14 cellular contexts compared by ENCODE assay signal in genomic region chr21:35974801-35975200, GRCh38.
DNase-seq lines count a peak whose midpoint lies in the region; ATAC-seq, FAIRE-seq and TF ChIP-seq lines count a peak whose summit lies in the region.
"Had no signal": no experiment of that assay in that cellular context is flagged by ENCODE, and none has a peak within 500 bp of the region (broad histone marks: within the 10 kb centered on the region; RNA-seq: fewer than 3 reads in every experiment).

No MANE protein-coding gene starts in this region.

- DNase-seq in COLO668 (lab: John Stamatoyannopoulos, UW; ENCODE audit: unreplicated experiment) = peak; percentile 93
- peak; percentile 28 for DNase-seq in IMR-90
- peak; percentile 56 for DNase-seq in NCI-H510A treated with DMSO at 0.1 percent for 48 hours (lab: John Stamatoyannopoulos, UW)
- DNase-seq in epithelial cell of prostate (ENCODE audit: low read depth, low spot score) = peak; percentile 18
- no peak for DNase-seq in activated effector memory CD4-positive, alpha-beta T cell treated with anti-CD3 and anti-CD28 coated beads, Interleukin-2, amount 50 U/mL, for 16 hours
- no peak for DNase-seq in vagina (ENCODE audit: extremely low spot score in 2 of 2)
- DNase-seq in RCC 7860 (ENCODE audit: low spot score) = no peak
- DNase-seq: activated CD4-positive, alpha-beta memory T cell treated with anti-CD3 and anti-CD28 coated beads for 36 hours; GF-D8; mesenchymal stem cell; posterior cingulate gyrus; stimulated activated CD4-positive, alpha-beta T cell treated with anti-CD3 and anti-CD28 coated beads, Interleukin-2, amount 100 ng/mL, for 48 hours had no signal

- H3K18ac ChIP-seq in IMR-90 (ENCODE audit: low read depth, low read length) = no peak overlapping the region

- no peak overlapping the region for H2AK9ac ChIP-seq in IMR-90 (replicated peaks; ENCODE audit: low read depth, low read length, poor library complexity)

- intact Hi-C loops in IMR-90 (cut with micrococcal nuclease) = no loop called here
- intact Hi-C loops in vagina (cut with DNase I) = no loop called here

- FAIRE-seq in RCC 7860 (lab: Jason Lieb, UNC) = no peak

- H3K9me1 ChIP-seq in IMR-90 (ENCODE audit: insufficient read depth, low read length) = no peaks in the 10 kb centered on the region

- CTCF ChIA-PET in IMR-90 (lab: Yijun Ruan, JAX) = no interaction called here

- in situ Hi-C loops in IMR-90 (cut with MboI; ENCODE audit: low sequenced_read_pairs) = no loop called here

- no peak overlapping the region for H3K9ac ChIP-seq in IMR-90 (ENCODE audit: low read depth, low read length)

- POLR2A ChIA-PET in IMR-90 (lab: Charles Lee; ENCODE audit: unreplicated experiment) = no interaction called here

- dilution Hi-C loops in IMR-90 (cut with HindIII; ENCODE audit: low sequenced_read_pairs, unreplicated experiment) = no loop called here

- no peak overlapping the region for H2BK15ac ChIP-seq in IMR-90 (ENCODE audit: low read depth, low read length)

- no peak overlapping the region for H3K4me2 ChIP-seq in IMR-90 (ENCODE audit: low read depth, low read length)

- no peak overlapping the region for H3K23ac ChIP-seq in IMR-90 (ENCODE audit: low read depth, low read length)

- H3K56ac ChIP-seq in IMR-90 (ENCODE audit: extremely low read depth, insufficient read depth, low read length) = no peak overlapping the region

- H3K27ac ChIP-seq in IMR-90 (ENCODE audit: insufficient read depth, low read length) (no peak overlapping the region), epithelial cell of prostate (no peak overlapping the region), vagina (no peak overlapping the region)

- H4K20me1 ChIP-seq in IMR-90 (ENCODE audit: insufficient read depth, low read length) = no peaks in the 10 kb centered on the region

- no peak for TF ChIP-seq CTCF in IMR-90 (conservative IDR thresholded peaks at IDR 0.05; ENCODE audit: low read depth, low read length)
- no peak for TF ChIP-seq CTCF in vagina (IDR thresholded peaks at IDR 0.05)

- H3K4me1 ChIP-seq in IMR-90 (ENCODE audit: control insufficient read depth, insufficient read depth, low read length) = no peaks in the 10 kb centered on the region
- no peaks in the 10 kb centered on the region for H3K4me1 ChIP-seq in vagina

- no CpG with 5 or more reads among the region's 9 CpGs for WGBS in IMR-90 (ENCODE audit: extremely low coverage in 2 of 2, insufficient read length in 1 of 2), 2 experiments

- H3K14ac ChIP-seq in IMR-90 (replicated peaks; ENCODE audit: low read depth, low read length) = no peak overlapping the region

- ATAC-seq in IMR-90 (ENCODE audit: low read depth) (no peak), HG02623 (IDR thresholded peaks at IDR 0.05; ENCODE audit: unreplicated experiment) (no peak)
- ATAC-seq: stimulated activated memory B cell treated with anti-CD40 and anti-IgM and Interleukin-4, amounts not matched to agents 10 μg/mL and 1 μg/mL and 100 μg/mL, for 72 hours had no signal

- no peak overlapping the region for H3K4ac ChIP-seq in IMR-90 (ENCODE audit: low read depth, low read length)

- H2AFZ ChIP-seq in IMR-90 (replicated peaks; ENCODE audit: low read length, poor library complexity) = no peak overlapping the region

- TF ChIP-seq RAD21 in IMR-90 (IDR thresholded peaks at IDR 0.05; ENCODE audit: low read length) = no peak

- no peak overlapping the region for H2BK5ac ChIP-seq in IMR-90 (ENCODE audit: low read depth, low read length, poor library complexity, severe bottlenecking)

- H2BK120ac ChIP-seq in IMR-90 (ENCODE audit: low read depth, low read length) = no peak overlapping the region

- H4K91ac ChIP-seq in IMR-90 (ENCODE audit: insufficient read depth, low read depth, low read length) = no peak overlapping the region

- TF ChIP-seq POLR2A in IMR-90 (IDR thresholded peaks at IDR 0.05; ENCODE audit: low read depth, low read length) (no peak), vagina (IDR thresholded peaks at IDR 0.05) (no peak)

- H3K9me3 ChIP-seq in IMR-90 (ENCODE audit: control insufficient read depth, insufficient read depth, low read length) = peaks cover 11% of the 10 kb centered on the region
- no peaks in the 10 kb centered on the region for H3K9me3 ChIP-seq in vagina

- no peak overlapping the region for H4K8ac ChIP-seq in IMR-90 (ENCODE audit: low read depth in 2 of 2, low read length in 2 of 2)

- H3K36me3 ChIP-seq in IMR-90 (ENCODE audit: control insufficient read depth, insufficient read depth, low read length) (no peaks in the 10 kb centered on the region), vagina (no peaks in the 10 kb centered on the region)

- H4K5ac ChIP-seq in IMR-90 (ENCODE audit: low read depth, low read length) = no peak overlapping the region

- BruUV-seq in IMR-90 (replicated peaks; lab: Mats Ljungman, UMichigan) = no TSS peak

- H3K79me1 ChIP-seq in IMR-90 (ENCODE audit: low read depth in 1 of 2, low read length in 2 of 2) = no peaks in the 10 kb centered on the region

- H3K27me3 ChIP-seq in IMR-90 (ENCODE audit: control insufficient read depth, insufficient read depth, low read length) (peaks cover 48% of the 10 kb centered on the region), vagina (no peaks in the 10 kb centered on the region)

- H2BK20ac ChIP-seq in IMR-90 (ENCODE audit: low read depth, low read length) = no peak overlapping the region

- no peak overlapping the region for H2AK5ac ChIP-seq in IMR-90 (ENCODE audit: low read depth, low read length)

- no peak overlapping the region for H3K4me3 ChIP-seq in IMR-90 (ENCODE audit: insufficient read depth, low read depth, low read length)
- H3K4me3 ChIP-seq in vagina = no peak overlapping the region

TF ChIP-seq in IMR-90, 13 proteins besides CTCF, POLR2A, EP300 and RAD21:
- TF ChIP-seq BHLHE40 (IDR thresholded peaks at IDR 0.05; ENCODE audit: low read depth, low read length) (no peak), MXI1 (IDR thresholded peaks at IDR 0.05; ENCODE audit: borderline replicate concordance, low read depth, low read length) (no peak), MAZ (IDR thresholded peaks at IDR 0.05; ENCODE audit: borderline replicate concordance, low read depth, low read length) (no peak), SMC3 (IDR thresholded peaks at IDR 0.05; ENCODE audit: low read depth, low read length) (no peak), RCOR1 (IDR thresholded peaks at IDR 0.05; ENCODE audit: insufficient replicate concordance, low read length) (no peak), FOS (IDR thresholded peaks at IDR 0.05; ENCODE audit: low read depth, low read length) (no peak), RFX5 (IDR thresholded peaks at IDR 0.05; ENCODE audit: low read depth, low read length) (no peak), CEBPB (IDR thresholded peaks at IDR 0.05; ENCODE audit: low read depth, low read length) (no peak), MAFK (IDR thresholded peaks at IDR 0.05; ENCODE audit: low read depth, low read length) (no peak), CHD1 (IDR thresholded peaks at IDR 0.05; ENCODE audit: low read depth, low read length) (no peak), USF2 (IDR thresholded peaks at IDR 0.05; ENCODE audit: low read depth, low read length) (no peak)
- TF ChIP-seq, protein P1, sequence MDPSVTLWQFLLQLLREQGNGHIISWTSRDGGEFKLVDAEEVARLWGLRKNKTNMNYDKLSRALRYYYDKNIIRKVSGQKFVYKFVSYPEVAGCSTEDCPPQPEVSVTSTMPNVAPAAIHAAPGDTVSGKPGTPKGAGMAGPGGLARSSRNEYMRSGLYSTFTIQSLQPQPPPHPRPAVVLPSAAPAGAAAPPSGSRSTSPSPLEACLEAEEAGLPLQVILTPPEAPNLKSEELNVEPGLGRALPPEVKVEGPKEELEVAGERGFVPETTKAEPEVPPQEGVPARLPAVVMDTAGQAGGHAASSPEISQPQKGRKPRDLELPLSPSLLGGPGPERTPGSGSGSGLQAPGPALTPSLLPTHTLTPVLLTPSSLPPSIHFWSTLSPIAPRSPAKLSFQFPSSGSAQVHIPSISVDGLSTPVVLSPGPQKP (IDR thresholded peaks at IDR 0.05; ENCODE audit: borderline replicate concordance, low read depth, low read length) = no peak

Comparison
In these comparisons a context has a peak if more than half of its experiments do, and no peak if none do; other contexts are left out.
1. DNase-seq: peak in COLO668 (single experiment), IMR-90 (single experiment), NCI-H510A treated with DMSO at 0.1 percent for 48 hours (single experiment) and epithelial cell of prostate (single experiment); none in activated effector memory CD4-positive, alpha-beta T cell treated with anti-CD3 and anti-CD28 coated beads, Interleukin-2, amount 50 U/mL, for 16 hours (single experiment), vagina (0 of 2) and RCC 7860 (single experiment).